In the genomic region with DNA sequence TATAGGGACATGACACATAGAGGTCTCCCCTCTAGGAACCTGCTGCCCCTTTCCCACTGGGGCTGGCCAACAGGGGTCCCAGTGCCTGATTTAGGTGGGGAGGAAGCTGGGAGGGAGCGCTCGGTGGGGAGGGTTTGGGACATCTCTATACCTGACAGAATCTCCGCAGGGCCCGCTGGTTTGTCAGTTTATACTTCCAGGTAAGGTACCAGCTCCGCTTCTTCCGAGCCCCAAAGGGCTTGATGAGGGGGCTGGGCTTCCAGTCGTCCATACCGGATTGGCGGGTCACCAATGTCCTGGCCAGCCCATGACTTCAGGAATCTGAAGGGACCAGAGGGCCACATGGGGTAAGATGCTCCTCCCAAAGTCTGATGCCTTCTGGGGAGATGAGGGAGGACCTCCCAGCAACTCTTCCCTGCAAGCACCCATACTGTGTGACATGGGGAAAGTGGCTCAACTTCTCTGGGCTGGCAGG, we compare ENCODE assay signal across 8 cellular contexts. TPM values are rescaled to one million over a fixed set of nuclear protein-coding genes. Genes with fewer than 3 reads are reported as not detected.
DNase-seq lines count a peak whose midpoint lies in the region; ATAC-seq and TF ChIP-seq lines count a peak whose summit lies in the region.

No MANE protein-coding gene starts in this region.

- H3K27ac Mint-ChIP-seq in activated CD4-positive, alpha-beta T cell treated with anti-CD3 and anti-CD28 coated beads, Interleukin-2, amount 10 ng/mL, durations not matched to agents 7 days and 5 days: peak overlapping the region; percentile 78

- H3K4me1 ChIP-seq in left lung (peaks cover 10 to 22% of the 10 kb centered on the region in 2 donors), transverse colon (peaks cover 8 to 23% (median 16%) of the 10 kb centered on the region in 4 donors)

- POLR2A ChIA-PET in activated CD4-positive, alpha-beta T cell treated with anti-CD3 and anti-CD28 coated beads, Interleukin-2, amount 10 ng/mL, durations not matched to agents 7 days and 5 days (lab: Charles Lee): no interaction called here

- H3K27ac ChIP-seq in angular gyrus (ENCODE audit: low read depth, low read length): peak overlapping the region; percentile 83
- H3K27ac ChIP-seq in left lung: peak overlapping the region in 1 of 2 donors; percentile 53
- H3K27ac ChIP-seq in transverse colon: peak overlapping the region; percentile 82 to 89 (median 83)

- no peaks in the 10 kb centered on the region for H3K9me3 Mint-ChIP-seq in activated CD4-positive, alpha-beta T cell treated with anti-CD3 and anti-CD28 coated beads, Interleukin-2, amount 10 ng/mL, durations not matched to agents 7 days and 5 days

- no peaks in the 10 kb centered on the region for H3K27me3 Mint-ChIP-seq in activated CD4-positive, alpha-beta T cell treated with anti-CD3 and anti-CD28 coated beads, Interleukin-2, amount 10 ng/mL, durations not matched to agents 7 days and 5 days

- H3K27me3 ChIP-seq in left lung (no peaks in the 10 kb centered on the region), transverse colon (no peaks in the 10 kb centered on the region)

- ATAC-seq in left lung: peak; percentile 3

- DNase-seq in activated CD4-positive, alpha-beta T cell treated with anti-CD3 and anti-CD28 coated beads, Interleukin-2, amount 10 ng/mL, durations not matched to agents 7 days and 5 days: no peak
- DNase-seq in activated CD4-positive, alpha-beta T cell treated with anti-CD3 and anti-CD28 coated beads for 1 hour: no peak
- no peak for DNase-seq in left lung
- no peak for DNase-seq in transverse colon
- DNase-seq in NCI-H2171 (lab: John Stamatoyannopoulos, UW): no peak
- no peak for DNase-seq in activated CD8-positive, alpha-beta memory T cell treated with anti-CD3 and anti-CD28 coated beads, Interleukin-2, amount 50 U/mL, for 48 hours
- no peak for DNase-seq in NCI-H774 (lab: John Stamatoyannopoulos, UW)

- peak overlapping the region; percentile 80 for H3K4me3 Mint-ChIP-seq in activated CD4-positive, alpha-beta T cell treated with anti-CD3 and anti-CD28 coated beads, Interleukin-2, amount 10 ng/mL, durations not matched to agents 7 days and 5 days

- intact Hi-C loops in left lung (cut with DNase I) (no loop called here), transverse colon (cut with DNase I; ENCODE audit: low total_unique reads) (no loop called here)

- 74% methylated on average over 7 of the region's 9 CpGs; no CpG with 5 or more reads in 1 of the 2 donors for WGBS in transverse colon (ENCODE audit: low coverage in 1 of 2), 2 donors

- H3K4me3 ChIP-seq in left lung (peak overlapping the region; percentile 72 to 78), transverse colon (peak overlapping the region; percentile 45 to 92 (median 70))

- TF ChIP-seq CTCF in left lung (IDR thresholded peaks at IDR 0.05) (no peak), transverse colon (IDR thresholded peaks at IDR 0.05) (no peak)

- CTCF ChIA-PET in activated CD4-positive, alpha-beta T cell treated with anti-CD3 and anti-CD28 coated beads, Interleukin-2, amount 10 ng/mL, durations not matched to agents 7 days and 5 days (lab: Charles Lee): no interaction called here

- H3K9me3 ChIP-seq in left lung: no peaks in the 10 kb centered on the region
- no peaks in the 10 kb centered on the region for H3K9me3 ChIP-seq in transverse colon

- H3K4me1 Mint-ChIP-seq in activated CD4-positive, alpha-beta T cell treated with anti-CD3 and anti-CD28 coated beads, Interleukin-2, amount 10 ng/mL, durations not matched to agents 7 days and 5 days: peaks cover 25% of the 10 kb centered on the region

- peaks cover 6% of the 10 kb centered on the region for H3K36me3 Mint-ChIP-seq in activated CD4-positive, alpha-beta T cell treated with anti-CD3 and anti-CD28 coated beads, Interleukin-2, amount 10 ng/mL, durations not matched to agents 7 days and 5 days (ENCODE audit: low read depth)

- no peak for TF ChIP-seq POLR2A in transverse colon (IDR thresholded peaks at IDR 0.05)

- in situ Hi-C loops in transverse colon (cut with MboI; ENCODE audit: low pct_ligation_motif_present in 1 of 4, low pct_unique_long_range_greater_than_20kb in 1 of 4, low sequenced_read_pairs in 3 of 4): no loop called here

- no peak for TF ChIP-seq EP300 in transverse colon (IDR thresholded peaks at IDR 0.05; ENCODE audit: low read depth)

- H3K36me3 ChIP-seq in left lung (peaks cover 0 to 33% of the 10 kb centered on the region in 2 donors), transverse colon (no peaks in the 10 kb centered on the region)

RNA-seq across cellular contexts. Expression of a gene that starts 0.6 kb away (rescaled TPM):
- total RNA-seq in activated CD4-positive, alpha-beta T cell treated with anti-CD3 and anti-CD28 coated beads, Interleukin-2, amount 10 ng/mL, durations not matched to agents 7 days and 5 days: 10 to 100 TPM; 32.0 to 33.4 TPM
- 10 to 100 TPM; 52.9 to 64.5 TPM for total RNA-seq in left lung
- total RNA-seq in transverse colon: 10 to 100 TPM; 13.3 to 35.5 (median 27.6) TPM

RNA-seq across cellular contexts. Expression of a gene that starts 5.5 kb away (rescaled TPM):
- total RNA-seq in activated CD4-positive, alpha-beta T cell treated with anti-CD3 and anti-CD28 coated beads, Interleukin-2, amount 10 ng/mL, durations not matched to agents 7 days and 5 days: not detected
- 1 to 10 TPM; 1.4 TPM for total RNA-seq in left lung
- total RNA-seq in transverse colon: 1 to 10 TPM in 3 of 4 donors, not detected in 1; 1.9 to 7.0 (median 2.3) TPM

RNA-seq across cellular contexts. Expression of a gene that starts 21.3 kb away (rescaled TPM):
- total RNA-seq in activated CD4-positive, alpha-beta T cell treated with anti-CD3 and anti-CD28 coated beads, Interleukin-2, amount 10 ng/mL, durations not matched to agents 7 days and 5 days: not detected
- total RNA-seq in left lung (not detected), transverse colon (not detected)

RNA-seq across cellular contexts. Expression of a gene that starts 22.7 kb away (rescaled TPM):
- total RNA-seq in activated CD4-positive, alpha-beta T cell treated with anti-CD3 and anti-CD28 coated beads, Interleukin-2, amount 10 ng/mL, durations not matched to agents 7 days and 5 days: not detected
- total RNA-seq in left lung (10 to 100 TPM; 32.3 to 50.6 TPM), transverse colon (1,000 to 10,000 TPM in 2 of 4 donors, 100 to 1,000 TPM in 2; 228 to 1,657 (median 1,038) TPM)

RNA-seq across cellular contexts. Expression of a gene that starts 50.0 kb away (rescaled TPM):
- 10 to 100 TPM; 46.7 to 54.0 TPM for total RNA-seq in activated CD4-positive, alpha-beta T cell treated with anti-CD3 and anti-CD28 coated beads, Interleukin-2, amount 10 ng/mL, durations not matched to agents 7 days and 5 days
- total RNA-seq in left lung: 1 to 10 TPM; 4.8 to 7.3 TPM
- 10 to 100 TPM in 1 of 4 donors, 1 to 10 TPM in 3; 1.3 to 69.9 (median 3.6) TPM for total RNA-seq in transverse colon
